Comparison of ENCODE assay signal across 1 cellular context in the genomic region with DNA sequence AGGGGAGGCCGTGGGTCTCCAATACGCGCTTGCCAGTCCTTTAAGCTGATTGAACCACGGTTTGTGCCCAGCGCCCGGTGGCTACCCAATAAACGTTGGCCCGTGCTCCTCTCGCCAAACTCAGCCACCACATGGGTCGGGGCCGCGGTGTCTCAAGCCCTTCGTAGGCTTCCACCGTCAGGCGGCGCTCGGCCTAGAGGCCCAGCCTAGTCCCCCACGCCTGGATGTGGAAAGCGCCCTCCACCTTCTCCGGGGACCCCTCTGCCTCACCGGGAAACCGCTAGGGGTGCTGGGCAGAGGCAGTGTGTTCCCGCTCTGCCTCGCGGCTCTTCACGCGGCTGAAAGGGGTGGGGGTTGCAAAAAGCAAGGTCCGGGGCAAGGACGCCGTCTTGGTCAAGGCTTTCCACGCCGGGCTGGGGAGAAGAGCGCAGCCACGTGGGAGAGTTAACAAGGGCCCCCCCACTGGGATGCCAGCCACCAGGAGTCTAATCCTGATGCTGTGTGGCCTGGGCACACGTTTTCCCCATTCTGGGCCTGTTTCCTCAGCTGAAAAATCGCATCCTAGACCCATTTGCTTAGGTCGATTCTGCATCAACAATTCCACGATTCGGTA.
A peak's percentile ranks its signal among the peaks of the same experiment; 100 is the strongest.
TF ChIP-seq lines count a peak whose summit lies in the region.

No MANE protein-coding gene starts in this region.

TF ChIP-seq in H1, 55 proteins besides CTCF, POLR2A, EP300 and RAD21:
- no peak for TF ChIP-seq SIX5 (IDR thresholded peaks at IDR 0.05; ENCODE audit: low read depth, low read length)
- TF ChIP-seq, protein P1, sequence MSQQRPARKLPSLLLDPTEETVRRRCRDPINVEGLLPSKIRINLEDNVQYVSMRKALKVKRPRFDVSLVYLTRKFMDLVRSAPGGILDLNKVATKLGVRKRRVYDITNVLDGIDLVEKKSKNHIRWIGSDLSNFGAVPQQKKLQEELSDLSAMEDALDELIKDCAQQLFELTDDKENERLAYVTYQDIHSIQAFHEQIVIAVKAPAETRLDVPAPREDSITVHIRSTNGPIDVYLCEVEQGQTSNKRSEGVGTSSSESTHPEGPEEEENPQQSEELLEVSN (IDR thresholded peaks at IDR 0.05): peak; percentile 75
- TF ChIP-seq, protein P2, sequence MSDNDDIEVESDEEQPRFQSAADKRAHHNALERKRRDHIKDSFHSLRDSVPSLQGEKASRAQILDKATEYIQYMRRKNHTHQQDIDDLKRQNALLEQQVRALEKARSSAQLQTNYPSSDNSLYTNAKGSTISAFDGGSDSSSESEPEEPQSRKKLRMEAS (IDR thresholded peaks at IDR 0.05): peak; percentile 27; the same call in 1 of the 2 replicates
TF ChIP-seq in H1: peak in this region for 2.
